Comparison of ENCODE assay signal across 8 cellular contexts in the genomic region with DNA sequence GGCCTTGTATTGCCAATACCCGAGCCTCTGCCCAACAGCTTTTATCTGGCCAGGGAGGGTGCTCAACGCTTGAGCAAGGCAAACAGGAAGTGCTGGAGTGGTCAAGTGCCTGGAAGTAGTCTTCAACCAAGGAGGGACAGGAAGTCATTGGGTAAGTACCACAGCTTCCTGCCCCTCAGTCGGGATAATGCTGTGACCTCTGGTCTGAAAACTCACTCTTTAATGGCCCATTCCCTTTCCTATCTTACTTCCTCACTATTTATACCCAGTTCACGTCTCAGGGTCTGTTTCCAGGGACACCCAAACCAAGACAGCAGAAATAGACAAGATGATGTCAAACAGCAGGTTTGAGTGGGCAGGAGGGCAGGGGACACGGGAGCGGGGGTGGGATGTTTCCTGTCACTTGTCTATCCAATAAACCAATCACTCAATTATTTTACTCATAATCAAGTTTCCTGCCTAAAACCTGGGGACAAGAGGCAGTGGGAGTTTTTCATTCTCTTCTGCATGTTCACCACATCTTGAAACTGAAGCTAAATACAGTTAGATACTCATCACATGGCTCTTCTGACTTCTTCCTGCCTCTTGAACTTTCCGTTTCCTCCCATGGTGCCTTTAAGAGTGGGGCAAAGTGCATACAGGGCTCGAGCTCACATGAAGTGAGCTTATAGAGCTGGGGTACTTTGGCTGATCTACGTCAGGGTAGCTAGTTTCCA.
A peak's percentile ranks its signal among the peaks of the same experiment; 100 is the strongest.
DNase-seq lines count a peak whose midpoint lies in the region; ATAC-seq and TF ChIP-seq lines count a peak whose summit lies in the region.

No MANE protein-coding gene starts in this region.

- no peaks in the 10 kb centered on the region for H3K79me2 ChIP-seq in neural progenitor cell (ENCODE audit: low read depth)

- no peaks in the 10 kb centered on the region for H4K20me1 ChIP-seq in neural progenitor cell (ENCODE audit: low read depth)

- peaks cover 19% of the 10 kb centered on the region for H3K27me3 Mint-ChIP-seq in neural progenitor cell (ENCODE audit: insufficient read depth, low read depth)

- no peak overlapping the region for H3K4me3 ChIP-seq in neural progenitor cell

- no peak overlapping the region for H3K9ac ChIP-seq in neural progenitor cell

- H3K4me1 ChIP-seq in neural progenitor cell, result no peaks in the 10 kb centered on the region

- peak overlapping the region; percentile 15 for H3K27ac Mint-ChIP-seq in neural progenitor cell

- H3K9me3 ChIP-seq in neural progenitor cell (ENCODE audit: low read depth), result no peaks in the 10 kb centered on the region

- peak; percentile 70 for DNase-seq in DMS53 (lab: John Stamatoyannopoulos, UW)
- peak; percentile 71 for DNase-seq in NCI-H2029 (lab: John Stamatoyannopoulos, UW)
- DNase-seq in activated naive CD8-positive, alpha-beta T cell treated with anti-CD3 and anti-CD28 coated beads, Interleukin-2, amount 50 U/mL, for 16 hours (ENCODE audit: low read depth, low spot score), result peak; percentile 45
- no peak for DNase-seq in neural progenitor cell (ENCODE audit: low spot score)
- DNase-seq in LoVo (ENCODE audit: low spot score), result no peak
- DNase-seq in NCI-H1092 (lab: John Stamatoyannopoulos, UW), result no peak
- DNase-seq in SW480 (ENCODE audit: low spot score), result no peak

- H3K4me1 Mint-ChIP-seq in neural progenitor cell, result peaks cover 2% of the 10 kb centered on the region

- ATAC-seq in GM21576 (IDR thresholded peaks at IDR 0.05; ENCODE audit: unreplicated experiment), result peak; percentile 84

- H3K27me3 ChIP-seq in neural progenitor cell, result no peaks in the 10 kb centered on the region

- H2AFZ ChIP-seq in neural progenitor cell (replicated peaks), result no peak overlapping the region

- no peaks in the 10 kb centered on the region for H3F3A ChIP-seq in neural progenitor cell (ENCODE audit: low read depth)

- H3K4me2 ChIP-seq in neural progenitor cell, result no peak overlapping the region

- H3K27ac ChIP-seq in neural progenitor cell, result no peak overlapping the region

- H3K36me3 ChIP-seq in neural progenitor cell, result no peaks in the 10 kb centered on the region

- TF ChIP-seq CTCF in neural progenitor cell (IDR thresholded peaks at IDR 0.05), result no peak

- no peak overlapping the region for H3K4me3 Mint-ChIP-seq in neural progenitor cell

- no peaks in the 10 kb centered on the region for H3K36me3 Mint-ChIP-seq in neural progenitor cell

- peaks cover 7% of the 10 kb centered on the region for H3K9me3 Mint-ChIP-seq in neural progenitor cell

Comparison
In these comparisons a context has a peak if more than half of its experiments do, and no peak if none do; other contexts are left out.
1. DNase-seq: peak in DMS53 (single experiment), NCI-H2029 (single experiment) and activated naive CD8-positive, alpha-beta T cell treated with anti-CD3 and anti-CD28 coated beads, Interleukin-2, amount 50 U/mL, for 16 hours (single experiment); none in neural progenitor cell (single experiment), LoVo (single experiment), NCI-H1092 (single experiment) and SW480 (single experiment).